ENCODE assay signal across 9 cellular contexts in genomic region chr3:173993299-173993698, GRCh38.
DNase-seq lines count a peak whose midpoint lies in the region; ATAC-seq, FAIRE-seq and TF ChIP-seq lines count a peak whose summit lies in the region.
"Had no signal": no experiment of that assay in that cellular context is flagged by ENCODE, and none has a peak within 500 bp of the region (broad histone marks: within the 10 kb centered on the region; RNA-seq: fewer than 3 reads in every experiment).

No MANE protein-coding gene starts in this region.

- no peaks in the 10 kb centered on the region for H3K27me3 Mint-ChIP-seq in CD14-positive monocyte (ENCODE audit: low read depth in 3 of 3)

- H3K36me3 Mint-ChIP-seq in CD14-positive monocyte = no peaks in the 10 kb centered on the region

- no peak overlapping the region for H3K27ac Mint-ChIP-seq in CD14-positive monocyte

- in situ Hi-C loops in GM13976 (cut with MboI; ENCODE audit: low sequenced_read_pairs, unreplicated experiment) = no loop called here

- H3K4me3 ChIP-seq in NT2/D1 (ENCODE audit: insufficient read length, low read depth) = no peak overlapping the region

- peaks cover 0 to 3% (median 0%) of the 10 kb centered on the region in 7 donors for H3K9me3 Mint-ChIP-seq in CD14-positive monocyte

- H3K27me3 ChIP-seq in NT2/D1 (ENCODE audit: insufficient read depth, insufficient read length) = no peaks in the 10 kb centered on the region

- no peaks in the 10 kb centered on the region for H3K36me3 ChIP-seq in NT2/D1 (ENCODE audit: insufficient read depth, insufficient read length, low read length)

- TF ChIP-seq CTCF in GM13976 (IDR thresholded peaks at IDR 0.05; ENCODE audit: borderline replicate concordance, control extremely low read depth, extremely low read depth, insufficient read depth, missing control alignments) = no peak
- no peak for TF ChIP-seq CTCF in CD14-positive monocyte (IDR thresholded peaks at IDR 0.05)

- H3K4me3 Mint-ChIP-seq in CD14-positive monocyte = no peak overlapping the region

- no peaks in the 10 kb centered on the region for H3K4me1 Mint-ChIP-seq in CD14-positive monocyte

- intact Hi-C loops in CD14-positive monocyte (cut with micrococcal nuclease) = no loop called here

- no peak overlapping the region for H3K9ac ChIP-seq in NT2/D1 (ENCODE audit: insufficient read length, low read depth)

- ATAC-seq in HG02642 (IDR thresholded peaks at IDR 0.05; ENCODE audit: poor library complexity, unreplicated experiment) = no peak

- no peaks in the 10 kb centered on the region for H3K4me1 ChIP-seq in NT2/D1 (ENCODE audit: insufficient read depth, insufficient read length)

- DNase-seq in GM13976 (ENCODE audit: low spot score) (peak; percentile 1), NT2/D1 (ENCODE audit: low read depth, low spot score) (peak; percentile 5), fibroblast of peridontal ligament (ENCODE audit: extremely low read depth) (peak; percentile 91), CD14-positive monocyte (ENCODE audit: low spot score) (no peak), DMS79 treated with DMSO at 0.1 percent for 48 hours (lab: John Stamatoyannopoulos, UW) (no peak)
- no peak for DNase-seq in activated CD4-positive, CD25-positive, alpha-beta regulatory T cell treated with anti-CD3 and anti-CD28 coated beads, Interleukin-2, amount 50 U/mL, for 72 hours
- DNase-seq: NCI-H510A had no signal

- H3K9me3 ChIP-seq in NT2/D1 (ENCODE audit: insufficient read depth, low read length) = no peaks in the 10 kb centered on the region

- FAIRE-seq in A204.1 (lab: Jason Lieb, UNC) = peak; percentile 93

Comparison
In these comparisons a context has a peak if more than half of its experiments do, and no peak if none do; other contexts are left out.
1. DNase-seq: peak in GM13976 (single experiment), NT2/D1 (single experiment) and fibroblast of peridontal ligament (single experiment); none in activated CD4-positive, CD25-positive, alpha-beta regulatory T cell treated with anti-CD3 and anti-CD28 coated beads, Interleukin-2, amount 50 U/mL, for 72 hours (single experiment), CD14-positive monocyte (single experiment) and DMS79 treated with DMSO at 0.1 percent for 48 hours (single experiment).